14 cellular contexts compared by ENCODE assay signal in genomic region chr4:53497446-53498069, GRCh38.
DNase-seq lines count a peak whose midpoint lies in the region; ATAC-seq and TF ChIP-seq lines count a peak whose summit lies in the region.
"Had no signal": no experiment of that assay in that cellular context is flagged by ENCODE, and none has a peak within 500 bp of the region (broad histone marks: within the 10 kb centered on the region; RNA-seq: fewer than 3 reads in every experiment).

No MANE protein-coding gene starts in this region.

- H3K27ac Mint-ChIP-seq in osteocyte (ENCODE audit: unreplicated experiment): peak overlapping the region; percentile 78
- H3K27ac Mint-ChIP-seq: T-helper 2 cell treated with Interferon-gamma antibody and Interleukin-4, amounts not matched to agents 5 μg/mL and 100 μg/mL, for 36 hours had no signal

- no peaks in the 10 kb centered on the region for H3K36me3 Mint-ChIP-seq in osteocyte (ENCODE audit: unreplicated experiment)

- H3K9me3 Mint-ChIP-seq in osteocyte (ENCODE audit: unreplicated experiment): no peaks in the 10 kb centered on the region
- H3K9me3 Mint-ChIP-seq: T-helper 2 cell treated with Interferon-gamma antibody and Interleukin-4, amounts not matched to agents 5 μg/mL and 100 μg/mL, for 36 hours had no signal

- H3K27ac ChIP-seq in adrenal gland: peak overlapping the region; percentile 35 to 79 (median 77)
- H3K27ac ChIP-seq in cardiac muscle cell: no peak overlapping the region

- intact Hi-C loops in adrenal gland (cut with DNase I): loop anchor here in 1 of 2 donors (10.0 kb wide), 1 partner anchor 97 kb away; the partner anchor contains the start of gene LNX1

- no peak overlapping the region for H3K4me3 ChIP-seq in adrenal gland
- H3K4me3 ChIP-seq in cardiac muscle cell: no peak overlapping the region
- H3K4me3 ChIP-seq: mucosa of descending colon had no signal

- no peak for ATAC-seq in HG03280 (IDR thresholded peaks at IDR 0.05; ENCODE audit: unreplicated experiment)
- ATAC-seq: mucosa of descending colon had no signal

- no peaks in the 10 kb centered on the region for H3K9me3 ChIP-seq in adrenal gland (replicated peaks in 1 of 3)
- H3K9me3 ChIP-seq in cardiac muscle cell (ENCODE audit: low read depth): no peaks in the 10 kb centered on the region
- H3K9me3 ChIP-seq: mucosa of descending colon had no signal

- H3K36me3 ChIP-seq in adrenal gland (replicated peaks in 1 of 2) (no peaks in the 10 kb centered on the region), cardiac muscle cell (no peaks in the 10 kb centered on the region)

- peak in 1 of 2 donors; percentile 23 for TF ChIP-seq POLR2A in adrenal gland (IDR thresholded peaks at IDR 0.05)

- TF ChIP-seq CTCF in adrenal gland (IDR thresholded peaks at IDR 0.05): peak in 2 of 6 experiments; percentile 21 to 28
- TF ChIP-seq CTCF in cardiac muscle cell (IDR thresholded peaks at IDR 0.05; ENCODE audit: low read depth, low read length): peak; percentile 26
- peak; percentile 36 for TF ChIP-seq CTCF in osteocyte (IDR thresholded peaks at IDR 0.05)

- DNase-seq in AG08395 (ENCODE audit: low spot score) (peak; percentile 84), adrenal gland (peak; percentile 61 to 87 (median 81)), cardiac muscle cell (ENCODE audit: low read depth in 1 of 2, low spot score in 1 of 2) (peak in 1 of 2 donors; percentile 90), osteocyte (ENCODE audit: extremely low spot score, unreplicated experiment) (no peak), RPMI8226 (no peak), mesenteric fat pad (ENCODE audit: low spot score) (no peak), HT-29 (ENCODE audit: low spot score) (no peak)
- DNase-seq: ACHN; activated CD8-positive, alpha-beta memory T cell treated with anti-CD3 and anti-CD28 coated beads, Interleukin-2, amount 50 U/mL, for 4 hours; GOT3; mucosa of descending colon; stimulated activated naive CD4-positive, alpha-beta T cell treated with Interleukin-2 at 50 U/mL for 16 hours had no signal

- no peaks in the 10 kb centered on the region for H3K27me3 Mint-ChIP-seq in osteocyte (ENCODE audit: unreplicated experiment)

- H3K4me1 Mint-ChIP-seq in osteocyte (ENCODE audit: unreplicated experiment): peaks cover 34% of the 10 kb centered on the region

- peaks cover 4 to 36% of the 10 kb centered on the region in 2 donors for H3K4me1 ChIP-seq in adrenal gland (replicated peaks in 1 of 2)
- peaks cover 2% of the 10 kb centered on the region for H3K4me1 ChIP-seq in cardiac muscle cell (ENCODE audit: low read depth)

- 18 to 46% (median 22%) methylated on average over 6 of the region's 6 CpGs for WGBS in adrenal gland, 4 donors

- H3K4me3 Mint-ChIP-seq in osteocyte (ENCODE audit: unreplicated experiment): no peak overlapping the region
- H3K4me3 Mint-ChIP-seq: T-helper 2 cell treated with Interferon-gamma antibody and Interleukin-4, amounts not matched to agents 5 μg/mL and 100 μg/mL, for 36 hours had no signal

- no peaks in the 10 kb centered on the region for H3K27me3 ChIP-seq in adrenal gland
- H3K27me3 ChIP-seq in cardiac muscle cell: no peaks in the 10 kb centered on the region

Comparison
In these comparisons a context has a peak if more than half of its experiments do, and no peak if none do; other contexts are left out.
1. DNase-seq: peak in AG08395 (single experiment) and adrenal gland (7 of 7); none in osteocyte (single experiment), RPMI8226 (single experiment), mesenteric fat pad (single experiment) and HT-29 (single experiment).